Comparison of ENCODE assay signal across 27 cellular contexts in genomic region chr2:149446735-149447134, GRCh38.
"Had no signal": no experiment of that assay in that cellular context is flagged by ENCODE, and none has a peak within 500 bp of the region (broad histone marks: within the 10 kb centered on the region; RNA-seq: fewer than 3 reads in every experiment).

No MANE protein-coding gene starts in this region.

- H3K27me3 ChIP-seq: right lobe of liver, uterus had no signal

- ATAC-seq: activated CD4-positive, alpha-beta T cell treated with anti-CD3 and anti-CD28 coated beads for 36 hours; activated CD8-positive, alpha-beta memory T cell treated with anti-CD3 and anti-CD28 coated beads, Interleukin-2, amount 10 ng/mL, durations not matched to agents 7 days and 5 days; activated CD8-positive, alpha-beta T cell treated with anti-CD3 and anti-CD28 coated beads, Interleukin-2, amount 10 ng/mL, durations not matched to agents 7 days and 5 days; activated naive CD8-positive, alpha-beta T cell treated with anti-CD3 and anti-CD28 coated beads, Interleukin-2, amount 50 U/mL, for 24 hours; esophagus mucosa; left colon; right lobe of liver; stimulated activated naive CD8-positive, alpha-beta T cell treated with anti-CD3 and anti-CD28 coated beads, Interleukin-15, Interleukin-2, amounts not matched to agents 100 U/mL and 50 U/mL, for 24 hours had no signal

- FAIRE-seq: kidney had no signal

- H3K9me3 Mint-ChIP-seq: activated naive CD4-positive, alpha-beta T cell treated with anti-CD3 and anti-CD28 coated beads, Interleukin-2, amount 50 U/mL, for 24 hours; activated naive CD8-positive, alpha-beta T cell treated with anti-CD3 and anti-CD28 coated beads, Interleukin-2, amount 50 U/mL, for 24 hours; activated T-helper 2 cell treated with anti-CD3 and anti-CD28 coated beads, Interferon-gamma antibody, Interleukin-2, Interleukin-4, amounts not matched to agents 10 μg/mL and 5 μg/mL and 100 μg/mL, durations not matched to agents 14 hours and 24 hours and 36 hours; dendritic cell treated with granulocyte-macrophage colony-stimulating factor and Interleukin-4, amounts not matched to agents 40 ng/mL and 50 ng/mL, for 4 days; endodermal cell; nephron had no signal

- H3K36me3 ChIP-seq: right lobe of liver, thoracic aorta, uterus had no signal

- H3K36me3 Mint-ChIP-seq: activated CD8-positive, alpha-beta memory T cell treated with anti-CD3 and anti-CD28 coated beads, Interleukin-2, amount 10 ng/mL, durations not matched to agents 7 days and 5 days; activated naive CD4-positive, alpha-beta T cell treated with anti-CD3 and anti-CD28 coated beads, Interleukin-2, amount 50 U/mL, for 24 hours had no signal

- H3K4me1 Mint-ChIP-seq: activated CD4-positive, alpha-beta T cell treated with anti-CD3 and anti-CD28 coated beads for 36 hours; activated CD8-positive, alpha-beta memory T cell treated with anti-CD3 and anti-CD28 coated beads, Interleukin-2, amount 10 ng/mL, durations not matched to agents 7 days and 5 days; activated naive CD4-positive, alpha-beta T cell treated with anti-CD3 and anti-CD28 coated beads, Interleukin-2, amount 50 U/mL, for 24 hours; activated naive CD8-positive, alpha-beta T cell treated with anti-CD3 and anti-CD28 coated beads, Interleukin-2, amount 50 U/mL, for 24 hours had no signal

- H3K9me3 ChIP-seq: right lobe of liver, thoracic aorta, uterus had no signal

- H3K4me1 ChIP-seq: right lobe of liver, uterus had no signal

- DNase-seq: activated CD4-positive, alpha-beta T cell treated with anti-CD3 and anti-CD28 coated beads for 36 hours; activated CD4-positive, CD25-positive, alpha-beta regulatory T cell; activated CD8-positive, alpha-beta memory T cell treated with anti-CD3 and anti-CD28 coated beads, Interleukin-2, amount 10 ng/mL, durations not matched to agents 7 days and 5 days; activated CD8-positive, alpha-beta T cell treated with anti-CD3 and anti-CD28 coated beads, Interleukin-2, amount 10 ng/mL, durations not matched to agents 7 days and 5 days; activated naive CD8-positive, alpha-beta T cell treated with anti-CD3 and anti-CD28 coated beads, Interleukin-2, amount 50 U/mL, for 24 hours; activated T-cell treated with anti-CD3 and anti-CD28 coated beads, Interleukin-2, amount 50 U/mL, for 48 hours; amygdala; caudate nucleus; endodermal cell; head of caudate nucleus; hippocampal formation; kidney; left colon; mammary epithelial cell; right lobe of liver; stimulated activated CD4-positive, alpha-beta T cell treated with anti-CD3 and anti-CD28 coated beads, Interleukin-12 subunit alpha, Interleukin-12 subunit beta, amount 100 ng/mL, for 4 hours; stimulated activated CD4-positive, alpha-beta T cell treated with anti-CD3 and anti-CD28 coated beads, Interleukin-4, amount 100 ng/mL, for 1 hour; stimulated activated naive CD8-positive, alpha-beta T cell treated with anti-CD3 and anti-CD28 coated beads, Interleukin-15, Interleukin-2, amounts not matched to agents 100 U/mL and 50 U/mL, for 24 hours; uterus had no signal

- H3K27me3 Mint-ChIP-seq: activated CD4-positive, alpha-beta T cell treated with anti-CD3 and anti-CD28 coated beads for 36 hours; activated naive CD4-positive, alpha-beta T cell treated with anti-CD3 and anti-CD28 coated beads, Interleukin-2, amount 50 U/mL, for 24 hours; activated naive CD8-positive, alpha-beta T cell treated with anti-CD3 and anti-CD28 coated beads, Interleukin-2, amount 50 U/mL, for 24 hours; dendritic cell treated with granulocyte-macrophage colony-stimulating factor and Interleukin-4, amounts not matched to agents 40 ng/mL and 50 ng/mL, for 4 days; progenitor cell of endocrine pancreas; type B pancreatic cell had no signal

- H3K4me3 ChIP-seq: right lobe of liver, thoracic aorta, uterus had no signal

- H3K4me3 Mint-ChIP-seq: activated CD4-positive, alpha-beta T cell treated with anti-CD3 and anti-CD28 coated beads for 36 hours; activated CD8-positive, alpha-beta memory T cell treated with anti-CD3 and anti-CD28 coated beads, Interleukin-2, amount 10 ng/mL, durations not matched to agents 7 days and 5 days; activated CD8-positive, alpha-beta T cell treated with anti-CD3 and anti-CD28 coated beads, Interleukin-2, amount 10 ng/mL, durations not matched to agents 7 days and 5 days; activated naive CD4-positive, alpha-beta T cell treated with anti-CD3 and anti-CD28 coated beads, Interleukin-2, amount 50 U/mL, for 24 hours; activated naive CD8-positive, alpha-beta T cell treated with anti-CD3 and anti-CD28 coated beads, Interleukin-2, amount 50 U/mL, for 24 hours; dendritic cell treated with granulocyte-macrophage colony-stimulating factor and Interleukin-4, amounts not matched to agents 40 ng/mL and 50 ng/mL, for 4 days; endodermal cell; nephron; type B pancreatic cell had no signal

- H3K27ac Mint-ChIP-seq: activated CD4-positive, alpha-beta T cell treated with anti-CD3 and anti-CD28 coated beads for 36 hours; activated CD8-positive, alpha-beta memory T cell treated with anti-CD3 and anti-CD28 coated beads, Interleukin-2, amount 10 ng/mL, durations not matched to agents 7 days and 5 days; activated CD8-positive, alpha-beta T cell treated with anti-CD3 and anti-CD28 coated beads, Interleukin-2, amount 10 ng/mL, durations not matched to agents 7 days and 5 days; activated naive CD4-positive, alpha-beta T cell treated with anti-CD3 and anti-CD28 coated beads, Interleukin-2, amount 50 U/mL, for 24 hours; activated naive CD8-positive, alpha-beta T cell treated with anti-CD3 and anti-CD28 coated beads, Interleukin-2, amount 50 U/mL, for 24 hours; activated T-helper 2 cell treated with anti-CD3 and anti-CD28 coated beads, Interferon-gamma antibody, Interleukin-2, Interleukin-4, amounts not matched to agents 10 μg/mL and 5 μg/mL and 100 μg/mL, durations not matched to agents 14 hours and 24 hours and 36 hours; dendritic cell treated with granulocyte-macrophage colony-stimulating factor and Interleukin-4, amounts not matched to agents 40 ng/mL and 50 ng/mL, for 4 days; endodermal cell; nephron; progenitor cell of endocrine pancreas; type B pancreatic cell had no signal

- H3K27ac ChIP-seq: right lobe of liver, thoracic aorta, uterus had no signal
